In genomic region chr12:124036117-124037109, GRCh38 we compare ENCODE assay signal across 8 cellular contexts.
A peak's percentile ranks its signal among the peaks of the same experiment; 100 is the strongest.
DNase-seq lines count a peak whose midpoint lies in the region; TF ChIP-seq lines count a peak whose summit lies in the region.

No MANE protein-coding gene starts in this region.

- H3K36me3 ChIP-seq in iPS-15b (ENCODE audit: control insufficient read depth, insufficient read depth, low read length), result no peaks in the 10 kb centered on the region

- peaks cover 6% of the 10 kb centered on the region for H3K4me1 ChIP-seq in iPS-15b (ENCODE audit: control insufficient read depth, insufficient read depth, low read length)

- in situ Hi-C loops in astrocyte of the spinal cord (cut with HindIII; ENCODE audit: low sequenced_read_pairs), result no loop called here

- no peaks in the 10 kb centered on the region for H3K27me3 ChIP-seq in iPS-15b (ENCODE audit: control insufficient read depth, insufficient read depth, low read length)

- no peak overlapping the region for H3K4me3 ChIP-seq in astrocyte of the spinal cord (ENCODE audit: low read depth, low read length)
- H3K4me3 ChIP-seq in iPS-15b (ENCODE audit: low read depth, low read length), result no peak overlapping the region

- H3K9ac ChIP-seq in iPS-15b (ENCODE audit: low read depth, low read length), result peak overlapping the region; percentile 37

- no peaks in the 10 kb centered on the region for H3K9me3 ChIP-seq in iPS-15b (ENCODE audit: control insufficient read depth, insufficient read depth, low read length)

- peak; percentile 70 for DNase-seq in D341Med (ENCODE audit: low spot score)
- peak; percentile 35 for DNase-seq in HuH-7.5 (ENCODE audit: low spot score)
- peak; percentile 75 for DNase-seq in SK-N-DZ (ENCODE audit: low spot score)
- DNase-seq in astrocyte of the spinal cord (ENCODE audit: low read depth, low spot score), result peak; percentile 63
- DNase-seq in stimulated activated CD4-positive, alpha-beta T cell treated with anti-CD3 and anti-CD28 coated beads, Interleukin-12 subunit alpha, Interleukin-12 subunit beta, amount 100 ng/mL, for 48 hours (ENCODE audit: low read depth in 2 of 3, low spot score in 1 of 3), result peak in 2 of 3 donors; percentile 12 to 42
- DNase-seq in NCI-H1048 (lab: John Stamatoyannopoulos, UW), result no peak
- no peak for DNase-seq in NCI-H226

- TF ChIP-seq CTCF in astrocyte of the spinal cord (IDR thresholded peaks at IDR 0.05; ENCODE audit: low read depth, low read length), result peak; percentile 89

Comparison
In these comparisons a context has a peak if more than half of its experiments do, and no peak if none do; other contexts are left out.
1. DNase-seq: peak in D341Med (single experiment), HuH-7.5 (single experiment), SK-N-DZ (single experiment), astrocyte of the spinal cord (single experiment) and stimulated activated CD4-positive, alpha-beta T cell treated with anti-CD3 and anti-CD28 coated beads, Interleukin-12 subunit alpha, Interleukin-12 subunit beta, amount 100 ng/mL, for 48 hours (2 of 3); none in NCI-H1048 (single experiment) and NCI-H226 (single experiment).